12 cellular contexts compared by ENCODE assay signal in genomic region chr7:157150825-157151412, GRCh38. TPM values are rescaled to one million over a fixed set of nuclear protein-coding genes. Genes with fewer than 3 reads are reported as not detected.
A peak's percentile ranks its signal among the peaks of the same experiment; 100 is the strongest.
DNase-seq lines count a peak whose midpoint lies in the region; ATAC-seq and TF ChIP-seq lines count a peak whose summit lies in the region.
"Had no signal": no experiment of that assay in that cellular context is flagged by ENCODE, and none has a peak within 500 bp of the region (broad histone marks: within the 10 kb centered on the region; RNA-seq: fewer than 3 reads in every experiment).

No MANE protein-coding gene starts in this region.

- peak overlapping the region; percentile 35 for H3K27ac ChIP-seq in C4-2B
- H3K27ac ChIP-seq: KMS-11 had no signal

- H3K36me3 Mint-ChIP-seq in nephron (ENCODE audit: low read depth) (peaks cover 23% of the 10 kb centered on the region), immature natural killer cell (peaks cover 0 to 4% (median 0%) of the 10 kb centered on the region in 3 donors)

- H3K27me3 Mint-ChIP-seq in nephron (ENCODE audit: low read depth) (no peaks in the 10 kb centered on the region), immature natural killer cell (ENCODE audit: low read depth in 3 of 3) (peaks cover 0 to 3% (median 1%) of the 10 kb centered on the region in 3 donors)

- H3K4me3 Mint-ChIP-seq in nephron (peak overlapping the region; percentile 50 to 53 (median 52)), immature natural killer cell (peak overlapping the region in 1 of 5 donors; percentile 13)

- DNase-seq in NCI-H510A treated with DMSO at 0.1 percent for 48 hours (lab: John Stamatoyannopoulos, UW) (peak; percentile 57), fibroblast of mammary gland (ENCODE audit: low read depth) (peak; percentile 70), immature natural killer cell (no peak)
- no peak for DNase-seq in activated effector memory CD4-positive, alpha-beta T cell treated with anti-CD3 and anti-CD28 coated beads, Interleukin-2, amount 50 U/mL, for 16 hours
- DNase-seq: activated CD4-positive, alpha-beta T cell treated with anti-CD3 and anti-CD28 coated beads for 4 hours; amniotic stem cell; foreskin melanocyte had no signal

- peak overlapping the region in 2 of 3 experiments; percentile 35 to 60 for H3K27ac Mint-ChIP-seq in nephron
- peak overlapping the region in 2 of 6 donors; percentile 33 to 61 for H3K27ac Mint-ChIP-seq in immature natural killer cell

- TF ChIP-seq CTCF in C4-2B (conservative IDR thresholded peaks at IDR 0.05) (no peak), fibroblast of mammary gland (conservative IDR thresholded peaks at IDR 0.05; ENCODE audit: control insufficient read depth, insufficient read depth, low read depth, low read length) (no peak), nephron (IDR thresholded peaks at IDR 0.05; ENCODE audit: unreplicated experiment in 3 of 3) (no peak)

- no peaks in the 10 kb centered on the region for H3K9me3 Mint-ChIP-seq in nephron
- H3K9me3 Mint-ChIP-seq in immature natural killer cell = no peaks in the 10 kb centered on the region

- peaks cover 27% of the 10 kb centered on the region for H3K4me1 Mint-ChIP-seq in nephron
- H3K4me1 Mint-ChIP-seq in immature natural killer cell = peaks cover 58 to 86% of the 10 kb centered on the region in 2 donors

- H3K4me3 ChIP-seq in fibroblast of mammary gland (ENCODE audit: control insufficient read depth, low read depth, low read length) = no peak overlapping the region

- ATAC-seq in HG02938 (IDR thresholded peaks at IDR 0.05; ENCODE audit: unreplicated experiment) (no peak), HG02678 (IDR thresholded peaks at IDR 0.05; ENCODE audit: unreplicated experiment) (no peak)

RNA-seq across cellular contexts. Expression of gene UBE3C, which starts 12.2 kb away (rescaled TPM):
- polyA plus RNA-seq in immature natural killer cell = 10 to 100 TPM; 17.3 to 25.6 (median 17.4) TPM

Comparison
In these comparisons a context has a peak if more than half of its experiments do, and no peak if none do; other contexts are left out.
1. DNase-seq: peak in NCI-H510A treated with DMSO at 0.1 percent for 48 hours (single experiment) and fibroblast of mammary gland (single experiment); none in activated effector memory CD4-positive, alpha-beta T cell treated with anti-CD3 and anti-CD28 coated beads, Interleukin-2, amount 50 U/mL, for 16 hours (single experiment) and immature natural killer cell (0 of 3).